In the genomic region with DNA sequence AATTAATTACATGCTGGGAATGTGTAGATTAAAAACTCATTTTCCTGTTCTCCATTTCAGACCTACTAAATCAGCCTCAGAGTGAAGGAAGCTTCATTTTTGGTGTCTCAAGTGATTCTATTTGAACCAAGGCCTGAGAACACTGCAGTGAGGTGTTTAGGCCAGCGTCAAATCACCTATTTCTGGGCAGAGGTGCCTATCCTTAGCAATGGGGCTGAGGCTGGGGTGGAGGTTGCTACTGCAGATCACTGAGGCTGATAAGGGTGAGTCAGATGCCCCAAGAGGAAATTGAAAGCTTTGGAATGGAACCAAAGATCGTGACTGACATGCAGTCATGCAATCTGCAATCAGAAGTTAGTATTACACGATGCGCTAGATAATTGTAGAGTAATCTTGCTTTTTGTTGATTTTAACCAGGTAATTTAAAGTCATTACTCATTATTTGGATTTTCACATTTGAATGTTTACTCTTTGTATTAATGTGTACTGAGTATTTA, we compare ENCODE assay signal across 8 cellular contexts. TPM values are rescaled to one million over a fixed set of nuclear protein-coding genes. Genes with fewer than 3 reads are reported as not detected.
A peak's percentile ranks its signal among the peaks of the same experiment; 100 is the strongest.
DNase-seq lines count a peak whose midpoint lies in the region; ATAC-seq and TF ChIP-seq lines count a peak whose summit lies in the region.

No MANE protein-coding gene starts in this region.

- H3K27ac Mint-ChIP-seq in CD8-positive, alpha-beta T cell: no peak overlapping the region
- peak overlapping the region; percentile 47 for H3K27ac Mint-ChIP-seq in activated B cell treated with CpG ODN at 0.5 μM for 24 hours

- H3K4me3 Mint-ChIP-seq in CD8-positive, alpha-beta T cell: no peak overlapping the region
- H3K4me3 Mint-ChIP-seq in activated B cell treated with CpG ODN at 0.5 μM for 24 hours: no peak overlapping the region

- no peak for TF ChIP-seq CTCF in CD8-positive, alpha-beta T cell (IDR thresholded peaks at IDR 0.05)
- TF ChIP-seq CTCF in activated B cell treated with CpG ODN at 0.5 μM for 24 hours (IDR thresholded peaks at IDR 0.05): no peak

- H3K9ac ChIP-seq in muscle layer of colon (ENCODE audit: low read length) (no peak overlapping the region), subcutaneous abdominal adipose tissue (ENCODE audit: low read length in 5 of 5) (peak overlapping the region in 2 of 5 donors; percentile 13 to 57)

- POLR2A ChIA-PET in CD8-positive, alpha-beta T cell (lab: Charles Lee): no interaction called here
- POLR2A ChIA-PET in activated B cell treated with CpG ODN at 0.5 μM for 24 hours (lab: Charles Lee): interaction anchor here (0.7 to 5.7 kb wide), 3 partner anchors 9 to 83 kb away, joined by 3 to 51 read pairs (median 5); partner anchors contain the start of gene EID3

- peaks cover 9% of the 10 kb centered on the region for H3K4me1 ChIP-seq in CD8-positive, alpha-beta T cell (ENCODE audit: insufficient read depth, low read length)
- H3K4me1 ChIP-seq in muscle layer of colon (ENCODE audit: insufficient read depth, low read length) (peaks cover 19% of the 10 kb centered on the region), subcutaneous abdominal adipose tissue (ENCODE audit: control insufficient read depth in 5 of 5, insufficient read depth in 5 of 5, low read length in 5 of 5) (peaks cover 0 to 27% (median 20%) of the 10 kb centered on the region in 5 donors)

- peaks cover 18% of the 10 kb centered on the region for H3K4me1 Mint-ChIP-seq in CD8-positive, alpha-beta T cell (ENCODE audit: low read depth)
- H3K4me1 Mint-ChIP-seq in activated B cell treated with CpG ODN at 0.5 μM for 24 hours: peaks cover 21% of the 10 kb centered on the region

- no peaks in the 10 kb centered on the region for H3K36me3 ChIP-seq in CD8-positive, alpha-beta T cell (ENCODE audit: insufficient read depth, low read length)
- H3K36me3 ChIP-seq in muscle layer of colon (ENCODE audit: insufficient read depth, low read length) (no peaks in the 10 kb centered on the region), subcutaneous abdominal adipose tissue (ENCODE audit: control insufficient read depth in 5 of 5, insufficient read depth in 5 of 5, low read length in 5 of 5) (no peaks in the 10 kb centered on the region)

- H3K27me3 ChIP-seq in CD8-positive, alpha-beta T cell (ENCODE audit: insufficient read depth, low read length): no peaks in the 10 kb centered on the region
- H3K27me3 ChIP-seq in muscle layer of colon (ENCODE audit: control insufficient read depth in 1 of 2, insufficient read depth in 2 of 2, low read length in 2 of 2) (no peaks in the 10 kb centered on the region), subcutaneous abdominal adipose tissue (ENCODE audit: control insufficient read depth in 5 of 5, insufficient read depth in 4 of 5, low read length in 5 of 5) (no peaks in the 10 kb centered on the region)

- DNase-seq in CD8-positive, alpha-beta T cell: peak in 6 of 7 experiments; percentile 22 to 58 (median 43)
- peak; percentile 82 for DNase-seq in NCI-H1417 treated with DMSO at 0.1 percent for 48 hours (lab: John Stamatoyannopoulos, UW)
- no peak for DNase-seq in activated B cell treated with CpG ODN at 0.5 μM for 24 hours
- DNase-seq in cerebellar cortex (ENCODE audit: low spot score): peak; percentile 74
- no peak for DNase-seq in nucleus accumbens (lab: John Stamatoyannopoulos, UW)
- DNase-seq in NCI-H524 (lab: John Stamatoyannopoulos, UW): no peak

- CTCF ChIA-PET in CD8-positive, alpha-beta T cell (lab: Charles Lee): interaction anchor here (0.8 to 2.0 kb wide), 5 partner anchors 18 to 1336 kb away, joined by 3 to 5 read pairs (median 4); no protein-coding TSS in a partner anchor
- CTCF ChIA-PET in activated B cell treated with CpG ODN at 0.5 μM for 24 hours (lab: Charles Lee): interaction anchor here (0.8 to 1.3 kb wide), 3 partner anchors 67 to 793 kb away, joined by 3 to 4 read pairs (median 3); no protein-coding TSS in a partner anchor

- no peak overlapping the region for H3K4me3 ChIP-seq in CD8-positive, alpha-beta T cell (ENCODE audit: low read depth, low read length)
- H3K4me3 ChIP-seq in muscle layer of colon (ENCODE audit: low read depth in 1 of 2, low read length in 2 of 2): no peak overlapping the region
- H3K4me3 ChIP-seq in subcutaneous abdominal adipose tissue (ENCODE audit: low read depth in 1 of 5, low read length in 5 of 5): peak overlapping the region in 1 of 5 donors; percentile 12

- no peaks in the 10 kb centered on the region for H3K9me3 ChIP-seq in CD8-positive, alpha-beta T cell (ENCODE audit: low read length)
- H3K9me3 ChIP-seq in muscle layer of colon (ENCODE audit: low read length): no peaks in the 10 kb centered on the region
- no peaks in the 10 kb centered on the region for H3K9me3 ChIP-seq in subcutaneous abdominal adipose tissue (ENCODE audit: control insufficient read depth in 5 of 5, low read length in 5 of 5)

- no peak overlapping the region for H3K27ac ChIP-seq in CD8-positive, alpha-beta T cell (ENCODE audit: low read depth, low read length)
- peak overlapping the region; percentile 70 for H3K27ac ChIP-seq in muscle layer of colon (ENCODE audit: low read depth, low read length)
- H3K27ac ChIP-seq in subcutaneous abdominal adipose tissue (ENCODE audit: low read depth, low read length): peak overlapping the region; percentile 72

- no peaks in the 10 kb centered on the region for H3K9me3 Mint-ChIP-seq in CD8-positive, alpha-beta T cell
- H3K9me3 Mint-ChIP-seq in activated B cell treated with CpG ODN at 0.5 μM for 24 hours: no peaks in the 10 kb centered on the region

- H3K27me3 Mint-ChIP-seq in CD8-positive, alpha-beta T cell (ENCODE audit: low read depth): peaks cover 3% of the 10 kb centered on the region
- H3K27me3 Mint-ChIP-seq in activated B cell treated with CpG ODN at 0.5 μM for 24 hours: peaks cover 10% of the 10 kb centered on the region

- no peaks in the 10 kb centered on the region for H3K36me3 Mint-ChIP-seq in CD8-positive, alpha-beta T cell
- no peaks in the 10 kb centered on the region for H3K36me3 Mint-ChIP-seq in activated B cell treated with CpG ODN at 0.5 μM for 24 hours (ENCODE audit: low read depth)

- ATAC-seq in CD8-positive, alpha-beta T cell: peak; percentile 41
- peak; percentile 49 for ATAC-seq in activated B cell treated with CpG ODN at 0.5 μM for 24 hours (ENCODE audit: low read depth)

- intact Hi-C loops in CD8-positive, alpha-beta T cell (cut with DNase I, micrococcal nuclease): loop anchor here (5.0 to 10.0 kb wide), 4 partner anchors 67 to 832 kb away; partner anchors contain the start of genes EID3 (in 1 of the 2) and SLC41A2 (in 1 of the 2)
- intact Hi-C loops in activated B cell treated with CpG ODN at 0.5 μM for 24 hours (cut with micrococcal nuclease): loop anchor here (5.0 kb wide), 1 partner anchor 887 kb away; the partner anchor contains the start of gene WASHC4

RNA-seq across cellular contexts. Expression of gene TXNRD1, which starts 4.4 kb away (rescaled TPM):
- 10 to 100 TPM; 25.1 to 33.1 TPM for total RNA-seq in CD8-positive, alpha-beta T cell
- total RNA-seq in activated B cell treated with CpG ODN at 0.5 μM for 24 hours: 72.0 and 77.3 TPM in 2 replicates

Comparison
In these comparisons a context has a peak if more than half of its experiments do, and no peak if none do; other contexts are left out.
1. DNase-seq: peak in CD8-positive, alpha-beta T cell (6 of 7), NCI-H1417 treated with DMSO at 0.1 percent for 48 hours (single experiment) and cerebellar cortex (single experiment); none in activated B cell treated with CpG ODN at 0.5 μM for 24 hours (single experiment), nucleus accumbens (0 of 56) and NCI-H524 (0 of 2).